3 cellular contexts compared by ENCODE assay signal in the genomic region with DNA sequence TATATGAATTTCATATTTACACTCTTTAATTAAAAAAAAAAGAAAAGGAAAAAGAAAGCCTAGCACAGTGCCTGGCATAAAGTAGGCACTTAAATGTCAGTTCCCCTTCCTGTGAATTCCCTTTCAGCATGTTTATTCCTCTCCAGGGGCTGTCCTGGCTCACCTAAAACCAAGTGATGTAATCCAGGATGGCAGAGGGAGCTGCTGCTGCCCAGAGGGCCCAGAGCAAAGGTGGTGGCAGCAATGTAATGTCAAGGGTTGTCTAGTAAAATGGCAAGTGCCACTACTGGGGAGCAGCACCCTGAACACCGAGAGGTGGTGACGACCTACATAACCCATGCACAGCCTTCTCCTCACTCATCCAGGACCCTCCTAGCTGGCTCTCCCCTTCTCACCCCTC.
TF ChIP-seq lines count a peak whose summit lies in the region.

No MANE protein-coding gene starts in this region.

TF ChIP-seq in GM12891, 5 proteins besides CTCF, POLR2A, EP300 and RAD21 (continued from another document):
- TF ChIP-seq POLR2AphosphoS5 (IDR thresholded peaks at IDR 0.05; ENCODE audit: low read depth, low read length) (no peak), SPI1 (IDR thresholded peaks at IDR 0.05; ENCODE audit: low read depth, low read length) (no peak), TAF1 (IDR thresholded peaks at IDR 0.05; ENCODE audit: low read depth, low read length) (no peak)

TF ChIP-seq in HepG2, 621 proteins besides CTCF, POLR2A, EP300 and RAD21 (continued from another document):
- no peak for TF ChIP-seq ZNF382 (CRISPR knock-in tag; IDR thresholded peaks at IDR 0.05; ENCODE audit: borderline replicate concordance)
- TF ChIP-seq ZNF781 (CRISPR knock-in tag; IDR thresholded peaks at IDR 0.05; ENCODE audit: borderline replicate concordance, not compliant biosample characterization) = no peak
- no peak for TF ChIP-seq NFIC (IDR thresholded peaks at IDR 0.05; ENCODE audit: low read length)
- no peak for TF ChIP-seq TEAD3 (CRISPR knock-in tag; optimal IDR thresholded peaks at IDR 0.05; ENCODE audit: borderline replicate concordance)
- TF ChIP-seq ZNF646 (CRISPR knock-in tag; IDR thresholded peaks at IDR 0.05) = no peak
- TF ChIP-seq NFE2L2 (IDR thresholded peaks at IDR 0.05; ENCODE audit: low read length) = no peak
- TF ChIP-seq ZNF816 (CRISPR knock-in tag; IDR thresholded peaks at IDR 0.05; ENCODE audit: borderline replicate concordance) = no peak
- no peak for TF ChIP-seq SNRNP70 (IDR thresholded peaks at IDR 0.05; ENCODE audit: low read depth, low read length)
- TF ChIP-seq KDM4B (CRISPR knock-in tag; IDR thresholded peaks at IDR 0.05) = no peak
- no peak for TF ChIP-seq PTBP1 (IDR thresholded peaks at IDR 0.05; ENCODE audit: low read depth, low read length, poor library complexity, severe bottlenecking)
- TF ChIP-seq ZNF775 (CRISPR knock-in tag; IDR thresholded peaks at IDR 0.05; ENCODE audit: borderline replicate concordance) = no peak
- TF ChIP-seq ZMAT3 (CRISPR knock-in tag; conservative IDR thresholded peaks at IDR 0.05) = no peak
- no peak for TF ChIP-seq EED (CRISPR knock-in tag; IDR thresholded peaks at IDR 0.05)

TF ChIP-seq in GM23338, 12 proteins besides CTCF, POLR2A, EP300 and RAD21 (continued from another document):
- no peak for TF ChIP-seq EZH2 (IDR thresholded peaks at IDR 0.05; ENCODE audit: low read depth, unreplicated experiment)
- no peak for TF ChIP-seq POLR2AphosphoS5 (IDR thresholded peaks at IDR 0.05; ENCODE audit: low read depth)
- no peak for TF ChIP-seq EZH2phosphoT487 (IDR thresholded peaks at IDR 0.05; ENCODE audit: unreplicated experiment)
- TF ChIP-seq, protein P1, sequence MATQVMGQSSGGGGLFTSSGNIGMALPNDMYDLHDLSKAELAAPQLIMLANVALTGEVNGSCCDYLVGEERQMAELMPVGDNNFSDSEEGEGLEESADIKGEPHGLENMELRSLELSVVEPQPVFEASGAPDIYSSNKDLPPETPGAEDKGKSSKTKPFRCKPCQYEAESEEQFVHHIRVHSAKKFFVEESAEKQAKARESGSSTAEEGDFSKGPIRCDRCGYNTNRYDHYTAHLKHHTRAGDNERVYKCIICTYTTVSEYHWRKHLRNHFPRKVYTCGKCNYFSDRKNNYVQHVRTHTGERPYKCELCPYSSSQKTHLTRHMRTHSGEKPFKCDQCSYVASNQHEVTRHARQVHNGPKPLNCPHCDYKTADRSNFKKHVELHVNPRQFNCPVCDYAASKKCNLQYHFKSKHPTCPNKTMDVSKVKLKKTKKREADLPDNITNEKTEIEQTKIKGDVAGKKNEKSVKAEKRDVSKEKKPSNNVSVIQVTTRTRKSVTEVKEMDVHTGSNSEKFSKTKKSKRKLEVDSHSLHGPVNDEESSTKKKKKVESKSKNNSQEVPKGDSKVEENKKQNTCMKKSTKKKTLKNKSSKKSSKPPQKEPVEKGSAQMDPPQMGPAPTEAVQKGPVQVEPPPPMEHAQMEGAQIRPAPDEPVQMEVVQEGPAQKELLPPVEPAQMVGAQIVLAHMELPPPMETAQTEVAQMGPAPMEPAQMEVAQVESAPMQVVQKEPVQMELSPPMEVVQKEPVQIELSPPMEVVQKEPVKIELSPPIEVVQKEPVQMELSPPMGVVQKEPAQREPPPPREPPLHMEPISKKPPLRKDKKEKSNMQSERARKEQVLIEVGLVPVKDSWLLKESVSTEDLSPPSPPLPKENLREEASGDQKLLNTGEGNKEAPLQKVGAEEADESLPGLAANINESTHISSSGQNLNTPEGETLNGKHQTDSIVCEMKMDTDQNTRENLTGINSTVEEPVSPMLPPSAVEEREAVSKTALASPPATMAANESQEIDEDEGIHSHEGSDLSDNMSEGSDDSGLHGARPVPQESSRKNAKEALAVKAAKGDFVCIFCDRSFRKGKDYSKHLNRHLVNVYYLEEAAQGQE (IDR thresholded peaks at IDR 0.05; ENCODE audit: unreplicated experiment) = no peak
- TF ChIP-seq ETS1 (IDR thresholded peaks at IDR 0.05) = no peak
- no peak for TF ChIP-seq NANOG (IDR thresholded peaks at IDR 0.05; ENCODE audit: borderline replicate concordance)
- TF ChIP-seq JUNB (IDR thresholded peaks at IDR 0.05; ENCODE audit: unreplicated experiment) = no peak
- no peak for TF ChIP-seq ZNF462 (CRISPR knock-in tag; IDR thresholded peaks at IDR 0.05)
- TF ChIP-seq ZNF331 (CRISPR knock-in tag; IDR thresholded peaks at IDR 0.05; ENCODE audit: low read depth) = no peak
- no peak for TF ChIP-seq ZNF114 (CRISPR knock-in tag; IDR thresholded peaks at IDR 0.05)
TF ChIP-seq in GM23338: peak in this region for 0.
